In genomic region chr9:35700942-35701341, GRCh38 we compare ENCODE assay signal across 1 cellular context.
TF ChIP-seq lines count a peak whose summit lies in the region.

No MANE protein-coding gene starts in this region.

TF ChIP-seq in K562, 482 proteins besides CTCF, POLR2A, EP300 and RAD21:
- TF ChIP-seq ZNF175 (CRISPR knock-in tag; IDR thresholded peaks at IDR 0.05; ENCODE audit: low read depth) (no peak), ZNF146 (CRISPR knock-in tag; IDR thresholded peaks at IDR 0.05; ENCODE audit: unreplicated experiment) (no peak), ZSCAN32 (CRISPR knock-in tag; IDR thresholded peaks at IDR 0.05) (no peak), RBM22 (IDR thresholded peaks at IDR 0.05; ENCODE audit: low read depth, low read length, poor library complexity, severe bottlenecking) (no peak), ELF1 (tag; IDR thresholded peaks at IDR 0.05) (no peak), ZNF311 (CRISPR knock-in tag; IDR thresholded peaks at IDR 0.05) (no peak), GMEB1 (CRISPR knock-in tag; IDR thresholded peaks at IDR 0.05) (no peak)
